ENCODE assay signal across 12 cellular contexts in genomic region chr3:45640724-45641361, GRCh38. TPM values are rescaled to one million over a fixed set of nuclear protein-coding genes. Genes with fewer than 3 reads are reported as not detected.
A peak's percentile ranks its signal among the peaks of the same experiment; 100 is the strongest.
DNase-seq lines count a peak whose midpoint lies in the region; ATAC-seq and TF ChIP-seq lines count a peak whose summit lies in the region.
"Had no signal": no experiment of that assay in that cellular context is flagged by ENCODE, and none has a peak within 500 bp of the region (broad histone marks: within the 10 kb centered on the region; RNA-seq: fewer than 3 reads in every experiment).

No MANE protein-coding gene starts in this region.

- peaks cover 25% of the 10 kb centered on the region for H3K36me3 Mint-ChIP-seq in activated CD8-positive, alpha-beta T cell treated with anti-CD3 and anti-CD28 coated beads for 36 hours (ENCODE audit: low read depth)
- H3K36me3 Mint-ChIP-seq in stimulated activated naive B cell treated with anti-CD40 and anti-IgM and Interleukin-4, amounts not matched to agents 10 μg/mL and 1 μg/mL and 100 μg/mL, for 72 hours: peaks cover 31 to 60% of the 10 kb centered on the region in 2 donors

- intact Hi-C loops in activated CD8-positive, alpha-beta T cell treated with anti-CD3 and anti-CD28 coated beads for 36 hours (cut with micrococcal nuclease): no loop called here
- intact Hi-C loops in posterior vena cava (cut with DNase I): no loop called here

- POLR2A ChIA-PET in activated CD8-positive, alpha-beta T cell treated with anti-CD3 and anti-CD28 coated beads for 36 hours (lab: Charles Lee): no interaction called here

- peak; percentile 26 for DNase-seq in DMS53 (lab: John Stamatoyannopoulos, UW)
- DNase-seq in DMS53 treated with DMSO at 0.1 percent for 48 hours (lab: John Stamatoyannopoulos, UW; ENCODE audit: unreplicated experiment): no peak
- DNase-seq in activated CD8-positive, alpha-beta T cell treated with anti-CD3 and anti-CD28 coated beads for 36 hours: no peak
- peak; percentile 8 for DNase-seq in kidney tubule cell (ENCODE audit: low spot score)
- DNase-seq in stimulated activated naive B cell treated with anti-CD40 and anti-IgM and Interleukin-4, amounts not matched to agents 10 μg/mL and 1 μg/mL and 100 μg/mL, for 72 hours: no peak
- no peak for DNase-seq in posterior vena cava (ENCODE audit: low spot score)
- DNase-seq in NCI-H146 (lab: John Stamatoyannopoulos, UW): no peak
- DNase-seq: 8988T; activated CD4-positive, alpha-beta T cell treated with anti-CD3 and anti-CD28 coated beads for 4 hours; sigmoid colon; SW 1271 had no signal

- H3K9me3 Mint-ChIP-seq in activated CD8-positive, alpha-beta T cell treated with anti-CD3 and anti-CD28 coated beads for 36 hours: no peaks in the 10 kb centered on the region
- H3K9me3 Mint-ChIP-seq in stimulated activated naive B cell treated with anti-CD40 and anti-IgM and Interleukin-4, amounts not matched to agents 10 μg/mL and 1 μg/mL and 100 μg/mL, for 72 hours: no peaks in the 10 kb centered on the region

- no peak for ATAC-seq in activated CD8-positive, alpha-beta T cell treated with anti-CD3 and anti-CD28 coated beads for 36 hours
- no peak for ATAC-seq in stimulated activated naive B cell treated with anti-CD40 and anti-IgM and Interleukin-4, amounts not matched to agents 10 μg/mL and 1 μg/mL and 100 μg/mL, for 72 hours (replicated peaks)
- no peak for ATAC-seq in esophagus mucosa

- peak overlapping the region; percentile 62 for H3K27ac Mint-ChIP-seq in activated CD8-positive, alpha-beta T cell treated with anti-CD3 and anti-CD28 coated beads for 36 hours
- H3K27ac Mint-ChIP-seq in stimulated activated naive B cell treated with anti-CD40 and anti-IgM and Interleukin-4, amounts not matched to agents 10 μg/mL and 1 μg/mL and 100 μg/mL, for 72 hours: peak overlapping the region; percentile 6

- peaks cover 7% of the 10 kb centered on the region for H3K4me1 Mint-ChIP-seq in activated CD8-positive, alpha-beta T cell treated with anti-CD3 and anti-CD28 coated beads for 36 hours (ENCODE audit: low read depth)
- H3K4me1 Mint-ChIP-seq in stimulated activated naive B cell treated with anti-CD40 and anti-IgM and Interleukin-4, amounts not matched to agents 10 μg/mL and 1 μg/mL and 100 μg/mL, for 72 hours: peaks cover 23 to 53% of the 10 kb centered on the region in 2 donors

- TF ChIP-seq CTCF in activated CD8-positive, alpha-beta T cell treated with anti-CD3 and anti-CD28 coated beads for 36 hours (IDR thresholded peaks at IDR 0.05): no peak

- CTCF ChIA-PET in activated CD8-positive, alpha-beta T cell treated with anti-CD3 and anti-CD28 coated beads for 36 hours (lab: Charles Lee): interaction anchor here (2.1 kb wide), 1 partner anchor 20 kb away, joined by 9 read pairs; no protein-coding TSS in a partner anchor

- H3K27me3 Mint-ChIP-seq in activated CD8-positive, alpha-beta T cell treated with anti-CD3 and anti-CD28 coated beads for 36 hours: no peaks in the 10 kb centered on the region
- no peaks in the 10 kb centered on the region for H3K27me3 Mint-ChIP-seq in stimulated activated naive B cell treated with anti-CD40 and anti-IgM and Interleukin-4, amounts not matched to agents 10 μg/mL and 1 μg/mL and 100 μg/mL, for 72 hours

- H3K4me3 Mint-ChIP-seq in activated CD8-positive, alpha-beta T cell treated with anti-CD3 and anti-CD28 coated beads for 36 hours: no peak overlapping the region
- H3K4me3 Mint-ChIP-seq in stimulated activated naive B cell treated with anti-CD40 and anti-IgM and Interleukin-4, amounts not matched to agents 10 μg/mL and 1 μg/mL and 100 μg/mL, for 72 hours: no peak overlapping the region

RNA-seq across cellular contexts. Expression of gene LIMD1, which starts 46.3 kb away (rescaled TPM):
- total RNA-seq in activated CD8-positive, alpha-beta T cell treated with anti-CD3 and anti-CD28 coated beads for 36 hours: 10 to 100 TPM; 34.5 to 36.5 TPM
- total RNA-seq in posterior vena cava: 10 to 100 TPM; 28.9 to 33.5 TPM
- total RNA-seq in esophagus mucosa: 13.5 TPM

RNA-seq across cellular contexts. Expression of gene SACM1L, which starts 48.4 kb away (rescaled TPM):
- 10 to 100 TPM; 52.6 to 56.0 TPM for total RNA-seq in activated CD8-positive, alpha-beta T cell treated with anti-CD3 and anti-CD28 coated beads for 36 hours
- total RNA-seq in posterior vena cava: 10 to 100 TPM; 42.8 to 45.3 TPM
- total RNA-seq in esophagus mucosa: 22.8 TPM

Comparison
In these comparisons a context has a peak if more than half of its experiments do, and no peak if none do; other contexts are left out.
1. DNase-seq: peak in DMS53 (single experiment) and kidney tubule cell (single experiment); none in DMS53 treated with DMSO at 0.1 percent for 48 hours (single experiment), activated CD8-positive, alpha-beta T cell treated with anti-CD3 and anti-CD28 coated beads for 36 hours (single experiment), stimulated activated naive B cell treated with anti-CD40 and anti-IgM and Interleukin-4, amounts not matched to agents 10 μg/mL and 1 μg/mL and 100 μg/mL, for 72 hours (single experiment), posterior vena cava (single experiment) and NCI-H146 (single experiment).